In the genomic region with DNA sequence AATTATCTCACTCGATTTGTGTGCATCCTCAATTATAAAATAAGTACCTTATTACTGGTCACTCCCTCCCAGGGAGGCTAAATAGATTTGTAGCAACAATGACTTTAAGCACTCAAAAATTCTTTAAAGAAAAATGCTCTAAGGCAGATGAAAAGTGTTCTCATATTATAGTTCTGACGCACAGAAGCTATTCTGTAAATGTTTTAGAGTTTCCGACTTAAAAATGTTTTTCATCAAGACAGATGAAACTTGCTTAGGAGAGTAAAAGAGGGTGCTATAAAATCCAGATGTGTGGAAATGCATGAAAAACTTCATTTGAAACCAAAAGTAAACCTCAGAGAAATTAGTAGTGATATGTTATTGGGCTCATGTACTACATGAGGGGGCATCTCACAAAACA, we compare ENCODE assay signal across 28 cellular contexts.
"Had no signal": no experiment of that assay in that cellular context is flagged by ENCODE, and none has a peak within 500 bp of the region (broad histone marks: within the 10 kb centered on the region; RNA-seq: fewer than 3 reads in every experiment).

No MANE protein-coding gene starts in this region.

- H3K4me3 ChIP-seq: SJCRH30 had no signal

- H3K9me3 ChIP-seq: SK-N-SH had no signal

- ATAC-seq: activated CD4-positive, alpha-beta T cell treated with anti-CD3 and anti-CD28 coated beads for 36 hours; activated CD4-positive, CD25-positive, alpha-beta regulatory T cell treated with anti-CD3 and anti-CD28 coated beads, Interleukin-2, amount 50 U/mL, for 24 hours; activated CD8-positive, alpha-beta T cell treated with anti-CD3 and anti-CD28 coated beads, Interleukin-2, amount 10 ng/mL, durations not matched to agents 7 days and 5 days; WTC11 had no signal

- DNase-seq: activated CD4-positive, alpha-beta T cell treated with anti-CD3 and anti-CD28 coated beads for 36 hours; activated CD4-positive, alpha-beta T cell treated with anti-CD3 and anti-CD28 coated beads, Interleukin-2, amount 10 ng/mL, durations not matched to agents 7 days and 5 days; activated CD4-positive, alpha-beta T cell treated with anti-CD3 and anti-CD28 coated beads, Interleukin-2, amount 50 U/mL, for 48 hours; activated CD8-positive, alpha-beta T cell treated with anti-CD3 and anti-CD28 coated beads, Interleukin-2, amount 10 ng/mL, durations not matched to agents 7 days and 5 days; activated gamma-delta T cell; activated naive CD4-positive, alpha-beta T cell treated with Interleukin-2 at 50 U/mL for 16 hours; activated naive CD8-positive, alpha-beta T cell treated with anti-CD3 and anti-CD28 coated beads, Interleukin-2, amount 10 ng/mL, durations not matched to agents 7 days and 5 days; activated T-cell treated with anti-CD3 and anti-CD28 coated beads, Interleukin-2, amount 50 U/mL, for 24 hours; amygdala; cerebellar nuclear complex; MM.1S; MV-4-11; NCI-H1092; NCI-H1436 treated with DMSO at 0.1 percent for 48 hours; NCI-H187; NCI-H2029 treated with DMSO at 0.1 percent for 48 hours; NCI-H2107; NCI-H2171; NCI-H510A; NCI-H526; NCI-H748 treated with DMSO at 0.1 percent for 48 hours; OCI-M1; SHP77; SJCRH30; SK-N-SH had no signal

- H3K4me1 ChIP-seq: SJCRH30 had no signal

- H3K9ac ChIP-seq: KMS-11, SK-N-SH had no signal

- H3K36me3 ChIP-seq: SJCRH30 had no signal

- H3K4me2 ChIP-seq: KMS-11, SK-N-SH had no signal

- H3K27me3 ChIP-seq: SJCRH30 had no signal

- H3K27ac ChIP-seq: KMS-11, SJCRH30 had no signal
